In the genomic region with DNA sequence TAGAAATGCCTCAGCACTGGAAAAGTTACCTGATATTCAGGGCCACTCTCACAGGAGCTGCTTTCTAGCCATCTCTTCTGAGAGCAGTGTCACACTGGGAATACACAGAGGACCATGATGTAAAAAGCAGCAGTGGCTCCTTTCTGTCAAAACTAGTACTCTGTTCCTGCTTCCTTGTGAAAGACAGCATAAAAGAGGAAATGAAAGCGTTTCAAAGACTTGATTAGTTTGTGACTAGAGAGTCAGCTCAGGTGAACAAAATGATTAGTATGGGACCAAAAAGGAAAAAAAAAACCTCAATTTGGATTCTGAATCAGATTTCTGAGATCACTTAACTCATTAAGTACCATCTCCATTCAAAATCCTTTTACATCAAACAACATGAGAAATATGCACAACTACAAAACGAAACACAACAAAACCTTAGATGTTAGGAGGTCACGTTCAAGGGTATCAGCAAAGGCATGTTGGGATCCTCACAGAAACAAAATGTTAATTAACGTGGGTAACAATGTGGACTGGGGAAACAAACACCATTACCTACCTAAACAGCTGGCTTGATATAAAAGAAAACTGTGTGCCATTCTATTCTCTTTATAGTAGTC, we compare ENCODE assay signal across 9 cellular contexts.
A peak's percentile ranks its signal among the peaks of the same experiment; 100 is the strongest.
DNase-seq lines count a peak whose midpoint lies in the region; ATAC-seq and TF ChIP-seq lines count a peak whose summit lies in the region.
"Had no signal": no experiment of that assay in that cellular context is flagged by ENCODE, and none has a peak within 500 bp of the region (broad histone marks: within the 10 kb centered on the region; RNA-seq: fewer than 3 reads in every experiment).

No MANE protein-coding gene starts in this region.

- H3K27ac Mint-ChIP-seq in activated naive CD8-positive, alpha-beta T cell treated with anti-CD3 and anti-CD28 coated beads, Interleukin-2, amount 10 ng/mL, durations not matched to agents 7 days and 5 days: peak overlapping the region; percentile 38
- H3K27ac Mint-ChIP-seq in glutamatergic neuron (ENCODE audit: unreplicated experiment): no peak overlapping the region
- H3K27ac Mint-ChIP-seq in mesothelial cell of epicardium: no peak overlapping the region
- H3K27ac Mint-ChIP-seq in T-cell: no peak overlapping the region

- peaks cover 2% of the 10 kb centered on the region for H3K9me3 Mint-ChIP-seq in activated naive CD8-positive, alpha-beta T cell treated with anti-CD3 and anti-CD28 coated beads, Interleukin-2, amount 10 ng/mL, durations not matched to agents 7 days and 5 days
- H3K9me3 Mint-ChIP-seq in glutamatergic neuron (ENCODE audit: unreplicated experiment): no peaks in the 10 kb centered on the region
- H3K9me3 Mint-ChIP-seq in mesothelial cell of epicardium: no peaks in the 10 kb centered on the region
- no peaks in the 10 kb centered on the region for H3K9me3 Mint-ChIP-seq in T-cell

- H3K27me3 Mint-ChIP-seq in activated naive CD8-positive, alpha-beta T cell treated with anti-CD3 and anti-CD28 coated beads, Interleukin-2, amount 10 ng/mL, durations not matched to agents 7 days and 5 days: peaks cover 2% of the 10 kb centered on the region
- peaks cover 4% of the 10 kb centered on the region for H3K27me3 Mint-ChIP-seq in glutamatergic neuron (ENCODE audit: unreplicated experiment)
- no peaks in the 10 kb centered on the region for H3K27me3 Mint-ChIP-seq in mesothelial cell of epicardium (ENCODE audit: low read depth)
- H3K27me3 Mint-ChIP-seq in T-cell: no peaks in the 10 kb centered on the region

- peak; percentile 82 for ATAC-seq in GM18499 (IDR thresholded peaks at IDR 0.05; ENCODE audit: insufficient read depth, unreplicated experiment)
- peak; percentile 86 for ATAC-seq in GM21528 (IDR thresholded peaks at IDR 0.05; ENCODE audit: low FRiP score, unreplicated experiment)
- ATAC-seq in HG03378 (IDR thresholded peaks at IDR 0.05; ENCODE audit: unreplicated experiment): peak; percentile 92
- ATAC-seq in activated naive CD8-positive, alpha-beta T cell treated with anti-CD3 and anti-CD28 coated beads, Interleukin-2, amount 10 ng/mL, durations not matched to agents 7 days and 5 days (ENCODE audit: low read depth): no peak
- ATAC-seq in T-cell (replicated peaks in 1 of 4): no peak

- POLR2A ChIA-PET in activated naive CD8-positive, alpha-beta T cell treated with anti-CD3 and anti-CD28 coated beads, Interleukin-2, amount 10 ng/mL, durations not matched to agents 7 days and 5 days (lab: Charles Lee): no interaction called here
- POLR2A ChIA-PET in T-cell (lab: Charles Lee): no interaction called here

- no peaks in the 10 kb centered on the region for H3K36me3 Mint-ChIP-seq in activated naive CD8-positive, alpha-beta T cell treated with anti-CD3 and anti-CD28 coated beads, Interleukin-2, amount 10 ng/mL, durations not matched to agents 7 days and 5 days
- H3K36me3 Mint-ChIP-seq in glutamatergic neuron (ENCODE audit: unreplicated experiment) (no peaks in the 10 kb centered on the region), mesothelial cell of epicardium (no peaks in the 10 kb centered on the region), T-cell (no peaks in the 10 kb centered on the region)

- no peak for DNase-seq in activated naive CD8-positive, alpha-beta T cell treated with anti-CD3 and anti-CD28 coated beads, Interleukin-2, amount 10 ng/mL, durations not matched to agents 7 days and 5 days
- no peak for DNase-seq in activated CD8-positive, alpha-beta memory T cell treated with anti-CD3 and anti-CD28 coated beads, Interleukin-2, amount 50 U/mL, for 48 hours
- DNase-seq in glutamatergic neuron: no peak
- no peak for DNase-seq in mesothelial cell of epicardium (ENCODE audit: low spot score in 2 of 2, unreplicated experiment in 2 of 2)
- DNase-seq in T-cell: no peak
- DNase-seq: DND-41 had no signal

- H3K4me1 Mint-ChIP-seq in activated naive CD8-positive, alpha-beta T cell treated with anti-CD3 and anti-CD28 coated beads, Interleukin-2, amount 10 ng/mL, durations not matched to agents 7 days and 5 days: peaks cover 21% of the 10 kb centered on the region
- H3K4me1 Mint-ChIP-seq in glutamatergic neuron (ENCODE audit: low read depth, unreplicated experiment) (peaks cover 10% of the 10 kb centered on the region), mesothelial cell of epicardium (no peaks in the 10 kb centered on the region), T-cell (peaks cover 3 to 8% (median 3%) of the 10 kb centered on the region in 3 donors)

- no peak for TF ChIP-seq CTCF in glutamatergic neuron (IDR thresholded peaks at IDR 0.05; ENCODE audit: partially characterized antibody, unreplicated experiment)
- TF ChIP-seq CTCF in mesothelial cell of epicardium (IDR thresholded peaks at IDR 0.05; ENCODE audit: unreplicated experiment): no peak

- CTCF ChIA-PET in T-cell (lab: Charles Lee): interaction anchor here in 1 of 2 donors (0.5 kb wide), 1 partner anchor 1451 kb away, joined by 4 read pairs; no protein-coding TSS in a partner anchor

- H3K4me3 Mint-ChIP-seq in activated naive CD8-positive, alpha-beta T cell treated with anti-CD3 and anti-CD28 coated beads, Interleukin-2, amount 10 ng/mL, durations not matched to agents 7 days and 5 days: peak overlapping the region; percentile 19
- H3K4me3 Mint-ChIP-seq in glutamatergic neuron (ENCODE audit: unreplicated experiment) (no peak overlapping the region), mesothelial cell of epicardium (no peak overlapping the region), T-cell (no peak overlapping the region)

Comparison
In these comparisons a context has a peak if more than half of its experiments do, and no peak if none do; other contexts are left out.
1. ATAC-seq: peak in GM18499 (single experiment), GM21528 (single experiment) and HG03378 (single experiment); none in activated naive CD8-positive, alpha-beta T cell treated with anti-CD3 and anti-CD28 coated beads, Interleukin-2, amount 10 ng/mL, durations not matched to agents 7 days and 5 days (single experiment) and T-cell (0 of 4).